1 cellular context compared by ENCODE assay signal in the genomic region with DNA sequence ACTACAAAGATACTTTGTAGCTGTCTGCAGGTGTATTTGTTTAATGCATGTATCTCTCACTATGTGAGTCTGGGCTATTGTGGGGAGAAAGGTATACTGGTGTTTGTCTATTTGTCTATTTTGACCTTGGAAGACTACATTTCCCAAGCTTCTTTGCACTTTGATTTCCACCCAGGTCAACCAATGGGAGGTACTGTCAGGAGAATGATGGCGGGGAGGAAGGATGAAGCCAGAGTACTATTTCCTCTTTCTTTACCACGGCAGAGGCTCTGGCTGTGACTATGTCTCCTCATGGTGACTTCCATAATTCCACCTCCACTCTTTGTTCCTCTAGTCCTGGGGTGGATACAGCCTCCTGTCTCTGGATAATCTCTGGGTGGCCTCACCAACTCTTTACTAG.
TF ChIP-seq lines count a peak whose summit lies in the region.

No MANE protein-coding gene starts in this region.

TF ChIP-seq in SK-N-SH, 30 proteins besides CTCF, POLR2A, EP300 and RAD21 (continued from another document):
- TF ChIP-seq SMC3 (IDR thresholded peaks at IDR 0.05; ENCODE audit: low read depth, low read length) (no peak), JUND (IDR thresholded peaks at IDR 0.05) (no peak)
- TF ChIP-seq, protein P1, sequence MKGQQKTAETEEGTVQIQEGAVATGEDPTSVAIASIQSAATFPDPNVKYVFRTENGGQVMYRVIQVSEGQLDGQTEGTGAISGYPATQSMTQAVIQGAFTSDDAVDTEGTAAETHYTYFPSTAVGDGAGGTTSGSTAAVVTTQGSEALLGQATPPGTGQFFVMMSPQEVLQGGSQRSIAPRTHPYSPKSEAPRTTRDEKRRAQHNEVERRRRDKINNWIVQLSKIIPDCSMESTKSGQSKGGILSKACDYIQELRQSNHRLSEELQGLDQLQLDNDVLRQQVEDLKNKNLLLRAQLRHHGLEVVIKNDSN (IDR thresholded peaks at IDR 0.05; ENCODE audit: borderline replicate concordance, low read depth), result no peak
- TF ChIP-seq, protein P2, sequence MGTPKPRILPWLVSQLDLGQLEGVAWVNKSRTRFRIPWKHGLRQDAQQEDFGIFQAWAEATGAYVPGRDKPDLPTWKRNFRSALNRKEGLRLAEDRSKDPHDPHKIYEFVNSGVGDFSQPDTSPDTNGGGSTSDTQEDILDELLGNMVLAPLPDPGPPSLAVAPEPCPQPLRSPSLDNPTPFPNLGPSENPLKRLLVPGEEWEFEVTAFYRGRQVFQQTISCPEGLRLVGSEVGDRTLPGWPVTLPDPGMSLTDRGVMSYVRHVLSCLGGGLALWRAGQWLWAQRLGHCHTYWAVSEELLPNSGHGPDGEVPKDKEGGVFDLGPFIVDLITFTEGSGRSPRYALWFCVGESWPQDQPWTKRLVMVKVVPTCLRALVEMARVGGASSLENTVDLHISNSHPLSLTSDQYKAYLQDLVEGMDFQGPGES (IDR thresholded peaks at IDR 0.05; ENCODE audit: low read depth, low read length), result no peak
